ENCODE assay signal across 17 cellular contexts in genomic region chrX:148192547-148192946, GRCh38.
DNase-seq lines count a peak whose midpoint lies in the region; ATAC-seq and TF ChIP-seq lines count a peak whose summit lies in the region.
"Had no signal": no experiment of that assay in that cellular context is flagged by ENCODE, and none has a peak within 500 bp of the region (broad histone marks: within the 10 kb centered on the region; RNA-seq: fewer than 3 reads in every experiment).

No MANE protein-coding gene starts in this region.

- H3K4me1 ChIP-seq in HAP-1 (peaks cover 14% of the 10 kb centered on the region), A673 (ENCODE audit: insufficient read depth, low read length, poor library complexity, severe bottlenecking) (no peaks in the 10 kb centered on the region)
- H3K4me1 ChIP-seq: A549, BE2C had no signal

- in situ Hi-C loops in HAP-1 (cut with MboI; ENCODE audit: low sequenced_read_pairs), result no loop called here

- no peaks in the 10 kb centered on the region for H3K36me3 ChIP-seq in HAP-1 (replicated peaks)
- no peaks in the 10 kb centered on the region for H3K36me3 ChIP-seq in A673 (ENCODE audit: insufficient read depth, low read length, poor library complexity, severe bottlenecking)
- H3K36me3 ChIP-seq: BE2C had no signal

- POLR2A ChIA-PET in activated B cell treated with CpG ODN at 0.5 μM for 24 hours (lab: Charles Lee) (no interaction called here), A673 (lab: Charles Lee; ENCODE audit: low non-redundant PET) (no interaction called here)

- no peaks in the 10 kb centered on the region for H3K27me3 Mint-ChIP-seq in activated B cell treated with CpG ODN at 0.5 μM for 24 hours
- H3K27me3 Mint-ChIP-seq in memory B cell, result peaks cover 2% of the 10 kb centered on the region
- H3K27me3 Mint-ChIP-seq: CD4-positive, alpha-beta memory T cell had no signal

- no peaks in the 10 kb centered on the region for H3K9me3 Mint-ChIP-seq in activated B cell treated with CpG ODN at 0.5 μM for 24 hours
- H3K9me3 Mint-ChIP-seq in memory B cell, result no peaks in the 10 kb centered on the region

- H3K9me3 ChIP-seq in HAP-1 (no peaks in the 10 kb centered on the region), A673 (ENCODE audit: low read depth, low read length, poor library complexity, severe bottlenecking) (peaks cover 25% of the 10 kb centered on the region)
- H3K9me3 ChIP-seq: A549, BE2C had no signal

- intact Hi-C loops in activated B cell treated with CpG ODN at 0.5 μM for 24 hours (cut with micrococcal nuclease), result no loop called here
- intact Hi-C loops in A673 (cut with micrococcal nuclease; ENCODE audit: unreplicated experiment), result no loop called here

- H3K4me3 ChIP-seq in HAP-1, result no peak overlapping the region
- H3K4me3 ChIP-seq in A673 (ENCODE audit: low read depth, low read length, poor library complexity, severe bottlenecking), result no peak overlapping the region
- H3K4me3 ChIP-seq: A549, GM23248, K562 had no signal

- TF ChIP-seq CTCF in activated B cell treated with CpG ODN at 0.5 μM for 24 hours (IDR thresholded peaks at IDR 0.05) (no peak), A673 (conservative IDR thresholded peaks at IDR 0.05; ENCODE audit: low read depth, low read length) (no peak)

- peak; percentile 14 to 35 for DNase-seq in HAP-1 (ENCODE audit: low spot score in 2 of 2)
- DNase-seq in activated B cell treated with CpG ODN at 0.5 μM for 24 hours, result no peak
- DNase-seq in memory B cell (ENCODE audit: low spot score in 2 of 2), result no peak
- no peak for DNase-seq in stimulated activated CD4-positive, alpha-beta T cell treated with anti-CD3 and anti-CD28 coated beads, Interleukin-4, amount 100 ng/mL, for 24 hours
- no peak for DNase-seq in NCI-H1048 (lab: John Stamatoyannopoulos, UW)
- DNase-seq in A673 (ENCODE audit: low spot score), result no peak
- DNase-seq: BE2C; CD4-positive, alpha-beta memory T cell; DND-41; GM23248; HCEC 1CT; IMR-90 had no signal

- no TSS peak for BruUV-seq in A673 (replicated peaks; lab: Mats Ljungman, UMichigan)

- H3K4me3 Mint-ChIP-seq in activated B cell treated with CpG ODN at 0.5 μM for 24 hours (no peak overlapping the region), memory B cell (no peak overlapping the region)
- H3K4me3 Mint-ChIP-seq: CD4-positive, alpha-beta memory T cell had no signal

- H3K27ac Mint-ChIP-seq in activated B cell treated with CpG ODN at 0.5 μM for 24 hours (no peak overlapping the region), memory B cell (no peak overlapping the region)

- H3K27me3 ChIP-seq in HAP-1 (ENCODE audit: low read depth) (no peaks in the 10 kb centered on the region), A673 (replicated peaks; ENCODE audit: insufficient read depth, low read depth, low read length, poor library complexity) (no peaks in the 10 kb centered on the region)
- H3K27me3 ChIP-seq: BE2C had no signal

- H3K4me1 Mint-ChIP-seq in activated B cell treated with CpG ODN at 0.5 μM for 24 hours (peaks cover 20% of the 10 kb centered on the region), memory B cell (peaks cover 10% of the 10 kb centered on the region)
- H3K4me1 Mint-ChIP-seq: CD4-positive, alpha-beta memory T cell had no signal

- CTCF ChIA-PET in activated B cell treated with CpG ODN at 0.5 μM for 24 hours (lab: Charles Lee), result no interaction called here
- CTCF ChIA-PET in A673 (lab: Charles Lee), result no interaction called here

- H3K36me3 Mint-ChIP-seq in activated B cell treated with CpG ODN at 0.5 μM for 24 hours (ENCODE audit: low read depth) (no peaks in the 10 kb centered on the region), memory B cell (no peaks in the 10 kb centered on the region)
- H3K36me3 Mint-ChIP-seq: CD4-positive, alpha-beta memory T cell had no signal

- H3K27ac ChIP-seq in A673 (ENCODE audit: low read depth, low read length, poor library complexity, severe bottlenecking), result no peak overlapping the region
- H3K27ac ChIP-seq: A549, C4-2B, GM23248, HL-60 had no signal

- peak; percentile 28 for ATAC-seq in activated B cell treated with CpG ODN at 0.5 μM for 24 hours (ENCODE audit: low read depth)
- ATAC-seq in memory B cell (ENCODE audit: low read depth), result peak; percentile 37
- ATAC-seq in HG03097 (IDR thresholded peaks at IDR 0.05; ENCODE audit: low FRiP score, unreplicated experiment), result no peak
- ATAC-seq: A549, K562 had no signal

Comparison
In these comparisons a context has a peak if more than half of its experiments do, and no peak if none do; other contexts are left out.
1. DNase-seq: peak in HAP-1 (2 of 2); none in activated B cell treated with CpG ODN at 0.5 μM for 24 hours (single experiment), memory B cell (0 of 2), stimulated activated CD4-positive, alpha-beta T cell treated with anti-CD3 and anti-CD28 coated beads, Interleukin-4, amount 100 ng/mL, for 24 hours (single experiment), NCI-H1048 (single experiment) and A673 (single experiment).